In the genomic region with DNA sequence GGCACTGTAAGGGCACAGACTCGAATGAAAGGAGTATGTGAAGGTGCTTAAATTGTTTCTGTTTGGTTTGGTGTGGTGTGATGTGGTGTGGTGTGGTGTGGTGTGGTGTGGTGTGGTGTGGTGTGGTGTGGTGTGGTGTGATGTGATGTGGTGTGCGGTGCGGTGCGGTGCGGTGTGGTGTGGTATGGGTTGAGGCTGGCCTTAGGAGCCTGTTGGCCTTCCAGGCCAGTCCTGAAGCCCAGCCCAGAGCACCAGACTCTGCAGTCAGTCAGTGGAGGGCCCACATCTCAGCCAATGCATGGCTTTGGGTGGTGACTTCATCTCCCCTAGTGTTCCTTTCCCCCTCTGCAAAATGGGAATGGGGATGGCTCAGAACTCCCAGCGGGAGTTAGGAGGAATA, we compare ENCODE assay signal across 7 cellular contexts.
"Had no signal": no experiment of that assay in that cellular context is flagged by ENCODE, and none has a peak within 500 bp of the region (broad histone marks: within the 10 kb centered on the region; RNA-seq: fewer than 3 reads in every experiment).

No MANE protein-coding gene starts in this region.

- DNase-seq: GDM1, GF-D8 had no signal

- H3K4me3 ChIP-seq: GM12878 had no signal

- FAIRE-seq: G401.6, GM12878, GM12891, GM18507, GM19239 had no signal
